In the genomic region with DNA sequence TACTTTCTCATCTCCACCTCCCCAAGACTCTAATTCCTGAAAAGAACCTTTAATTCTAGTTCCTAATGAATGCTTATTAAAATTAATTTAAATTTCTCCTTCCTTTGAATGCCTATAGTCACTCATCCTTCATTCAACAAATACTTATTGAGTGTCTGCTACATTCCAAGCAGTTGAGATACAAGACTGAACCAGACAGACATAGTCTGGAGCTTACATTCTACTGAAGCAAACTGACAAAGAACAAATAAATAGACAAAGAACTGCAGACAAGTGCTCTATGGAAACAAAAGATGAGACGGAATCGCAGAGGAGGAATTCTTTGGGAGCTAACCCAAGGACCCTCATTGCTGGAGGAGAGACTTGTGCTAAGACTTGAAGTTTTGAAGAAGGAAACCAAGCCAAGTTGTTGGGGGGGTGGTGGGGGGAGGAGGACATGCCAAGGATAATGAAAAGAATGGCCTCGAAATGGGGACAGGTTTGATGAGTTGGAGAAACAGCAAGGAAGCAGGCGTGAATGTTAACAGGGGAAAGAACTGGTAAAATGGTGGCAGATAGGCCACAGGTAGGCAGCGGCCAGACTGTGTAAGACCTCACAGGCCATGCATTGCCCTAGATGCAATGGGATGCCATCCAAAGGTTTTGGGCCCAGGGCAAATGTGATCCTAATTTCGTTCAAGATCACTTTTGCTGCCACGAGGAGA, we compare ENCODE assay signal across 8 cellular contexts. TPM values are rescaled to one million over a fixed set of nuclear protein-coding genes. Genes with fewer than 3 reads are reported as not detected.
DNase-seq lines count a peak whose midpoint lies in the region; TF ChIP-seq lines count a peak whose summit lies in the region.

No MANE protein-coding gene starts in this region.

- H3K27ac ChIP-seq in 22Rv1 (peak overlapping the region; percentile 96), tibial artery (peak overlapping the region; percentile 90 to 91)

- peak overlapping the region; percentile 83 for H3K4me3 ChIP-seq in astrocyte of the spinal cord (ENCODE audit: low read depth, low read length)
- H3K4me3 ChIP-seq in tibial artery = peak overlapping the region; percentile 72 to 81

- H3K36me3 ChIP-seq in tibial artery = peaks cover 26 to 36% (median 30%) of the 10 kb centered on the region in 3 donors

- peak; percentile 10 for DNase-seq in HEK293T (ENCODE audit: extremely low spot score)
- DNase-seq in astrocyte of the spinal cord (ENCODE audit: low read depth, low spot score) = peak; percentile 35
- peak; percentile 28 for DNase-seq in left kidney (ENCODE audit: low read depth, low spot score)
- DNase-seq in tibial artery = no peak
- DNase-seq in H4 (ENCODE audit: low spot score) = no peak
- no peak for DNase-seq in NCI-H2171 (lab: John Stamatoyannopoulos, UW)
- DNase-seq in SHP77 (lab: John Stamatoyannopoulos, UW) = no peak

- CTCF ChIA-PET in HEK293T (lab: Yijun Ruan, JAX) = interaction anchor here (0.7 kb wide), 1 partner anchor 9 kb away, joined by 3 read pairs; a partner anchor contains a TSS

- no peaks in the 10 kb centered on the region for H3K9me3 ChIP-seq in tibial artery

- H3K27me3 ChIP-seq in tibial artery = no peaks in the 10 kb centered on the region

- H3K4me1 ChIP-seq in tibial artery = peaks cover 0 to 29% (median 13%) of the 10 kb centered on the region in 4 donors

- TF ChIP-seq CTCF in 22Rv1 (IDR thresholded peaks at IDR 0.05) = no peak
- TF ChIP-seq CTCF in astrocyte of the spinal cord (IDR thresholded peaks at IDR 0.05; ENCODE audit: low read depth, low read length) = no peak
- TF ChIP-seq CTCF in tibial artery (IDR thresholded peaks at IDR 0.05) = no peak

- POLR2A ChIA-PET in HEK293T (lab: Yijun Ruan, JAX) = interaction anchor here (0.9 to 6.6 kb wide), 5 partner anchors 10 to 182 kb away, joined by 3 to 111 read pairs (median 6); a partner anchor contains a TSS

- intact Hi-C loops in tibial artery (cut with DNase I; ENCODE audit: low total_unique reads) = no loop called here

- in situ Hi-C loops in astrocyte of the spinal cord (cut with HindIII; ENCODE audit: low sequenced_read_pairs) = no loop called here

TF ChIP-seq in HEK293T, 16 proteins besides CTCF, POLR2A, EP300 and RAD21:
- TF ChIP-seq L3MBTL2 (conservative IDR thresholded peaks at IDR 0.05) (no peak), BHLHE40 (IDR thresholded peaks at IDR 0.05; ENCODE audit: borderline replicate concordance) (no peak), TARDBP (IDR thresholded peaks at IDR 0.05) (no peak), FOXK2 (IDR thresholded peaks at IDR 0.05) (no peak)
TF ChIP-seq in HEK293T: peak in this region for 0.

RNA-seq across cellular contexts. Expression of a gene that starts 9.7 kb away (rescaled TPM):
- 34.2 and 39.0 TPM in 2 replicates for total RNA-seq in H4 (2014; rRNA removed; shearing (Covaris generic))

RNA-seq across cellular contexts. Expression of a gene that starts 25.8 kb away (rescaled TPM):
- total RNA-seq in H4 (2014; rRNA removed; shearing (Covaris generic)) = 507 and 561 TPM in 2 replicates

Comparison
In these comparisons a context has a peak if more than half of its experiments do, and no peak if none do; other contexts are left out.
1. DNase-seq: peak in HEK293T (single experiment), astrocyte of the spinal cord (single experiment) and left kidney (single experiment); none in tibial artery (0 of 2), H4 (single experiment), NCI-H2171 (single experiment) and SHP77 (0 of 2).